8 cellular contexts compared by ENCODE assay signal in genomic region chr1:35718492-35719336, GRCh38. TPM values are rescaled to one million over a fixed set of nuclear protein-coding genes. Genes with fewer than 3 reads are reported as not detected.
A peak's percentile ranks its signal among the peaks of the same experiment; 100 is the strongest.
DNase-seq lines count a peak whose midpoint lies in the region; ATAC-seq and TF ChIP-seq lines count a peak whose summit lies in the region.

Gene C1orf216 (minus strand): TSS chr1:35718884. CDS start chr1:35716321, 2,563 bp downstream.

- peaks cover 2% of the 10 kb centered on the region for H3K36me3 Mint-ChIP-seq in effector memory CD8-positive, alpha-beta T cell (ENCODE audit: insufficient read depth)

- no peak within 1 kb of the TSS for H2BK5ac ChIP-seq in mesendoderm (ENCODE audit: low read length)

- no peak within 1 kb of the TSS for H2BK120ac ChIP-seq in mesendoderm (ENCODE audit: low read depth, low read length)

- H3K4me1 ChIP-seq in mesendoderm (ENCODE audit: control insufficient read depth, low read depth, low read length): peaks cover 5% of the 10 kb centered on the region

- peak within 1 kb of the TSS; percentile 87 for H3K9ac ChIP-seq in mesendoderm (ENCODE audit: low read length)

- H4K8ac ChIP-seq in mesendoderm (ENCODE audit: low read depth, low read length): no peak within 1 kb of the TSS

- no CpG with 5 or more reads among the region's 76 CpGs for WGBS in mesendoderm (ENCODE audit: extremely low coverage, insufficient coverage, low lambda C conversion rate)

- no peaks in the 10 kb centered on the region for H3K27me3 ChIP-seq in mesendoderm (ENCODE audit: insufficient read depth, low read length, poor library complexity)

- H3K4ac ChIP-seq in mesendoderm (ENCODE audit: low read depth, low read length): peak within 1 kb of the TSS; percentile 76

- peak within 1 kb of the TSS; percentile 91 to 92 for H3K4me3 Mint-ChIP-seq in effector memory CD8-positive, alpha-beta T cell

- peak within 1 kb of the TSS; percentile 93 to 95 for H3K27ac Mint-ChIP-seq in effector memory CD8-positive, alpha-beta T cell

- H3K36me3 ChIP-seq in mesendoderm (ENCODE audit: control insufficient read depth, insufficient read depth, low read length): peaks cover 6% of the 10 kb centered on the region

- H4K5ac ChIP-seq in mesendoderm (ENCODE audit: low read length): peak within 1 kb of the TSS; percentile 64

- peaks cover 34 to 39% of the 10 kb centered on the region in 2 donors for H3K4me1 Mint-ChIP-seq in effector memory CD8-positive, alpha-beta T cell (ENCODE audit: low read depth in 2 of 2)

- H3K27me3 Mint-ChIP-seq in effector memory CD8-positive, alpha-beta T cell: no peaks in the 10 kb centered on the region

- H3K9me3 Mint-ChIP-seq in effector memory CD8-positive, alpha-beta T cell: no peaks in the 10 kb centered on the region

- no peak within 1 kb of the TSS for H2AK5ac ChIP-seq in mesendoderm (ENCODE audit: low read length)

- no peak within 1 kb of the TSS for H2BK15ac ChIP-seq in mesendoderm (replicated peaks; ENCODE audit: low read depth)

- H3K79me1 ChIP-seq in mesendoderm (ENCODE audit: low read length): peaks cover 15% of the 10 kb centered on the region

- TF ChIP-seq POLR2A in GM10847 (IDR thresholded peaks at IDR 0.05; ENCODE audit: extremely low read depth, insufficient read length): peak; percentile 53

- DNase-seq in NCI-H69 (lab: John Stamatoyannopoulos, UW) (peak; percentile 60), mesendoderm (peak; percentile 80)
- DNase-seq in activated CD8-positive, alpha-beta memory T cell treated with anti-CD3 and anti-CD28 coated beads for 48 hours (ENCODE audit: low read depth in 2 of 3, low spot score in 2 of 3): peak; percentile 55 to 70 (median 60)
- peak; percentile 60 to 68 (median 62) for DNase-seq in effector memory CD8-positive, alpha-beta T cell
- peak; percentile 67 for DNase-seq in stimulated activated CD8-positive, alpha-beta memory T cell treated with anti-CD3 and anti-CD28 coated beads, Interleukin-12 subunit alpha, Interleukin-12 subunit beta, amount 100 ng/mL, for 4 hours (ENCODE audit: low read depth)

- ATAC-seq in HG02759 (IDR thresholded peaks at IDR 0.05; ENCODE audit: unreplicated experiment): peak; percentile 75
- ATAC-seq in effector memory CD8-positive, alpha-beta T cell (replicated peaks): peak; percentile 87
- no peak for ATAC-seq in GM18519 (IDR thresholded peaks at IDR 0.05; ENCODE audit: low FRiP score, unreplicated experiment)

- H3K79me2 ChIP-seq in mesendoderm (ENCODE audit: control insufficient read depth, insufficient read depth, low read length): peaks cover 2% of the 10 kb centered on the region

- H3K23ac ChIP-seq in mesendoderm (ENCODE audit: low read length): no peak within 1 kb of the TSS

- peak within 1 kb of the TSS; percentile 62 for H3K18ac ChIP-seq in mesendoderm (ENCODE audit: low read length)

- H3K4me3 ChIP-seq in mesendoderm (ENCODE audit: low read length): peak within 1 kb of the TSS; percentile 66

- H3K4me2 ChIP-seq in mesendoderm (ENCODE audit: low read length): peak within 1 kb of the TSS; percentile 43

- peak within 1 kb of the TSS; percentile 46 for H3K27ac ChIP-seq in mesendoderm (ENCODE audit: low read depth, low read length)

- H3K56ac ChIP-seq in mesendoderm (ENCODE audit: low read length): peak within 1 kb of the TSS; percentile 93

RNA-seq across cellular contexts. Expression of gene C1orf216, which starts in this region (rescaled TPM):
- 4.8 TPM for polyA plus RNA-seq in mesendoderm (2013, experiment 1 of 2)
- polyA plus RNA-seq in mesendoderm (2013, experiment 2 of 2): 4.9 TPM
